ENCODE assay signal across 7 cellular contexts in the genomic region with DNA sequence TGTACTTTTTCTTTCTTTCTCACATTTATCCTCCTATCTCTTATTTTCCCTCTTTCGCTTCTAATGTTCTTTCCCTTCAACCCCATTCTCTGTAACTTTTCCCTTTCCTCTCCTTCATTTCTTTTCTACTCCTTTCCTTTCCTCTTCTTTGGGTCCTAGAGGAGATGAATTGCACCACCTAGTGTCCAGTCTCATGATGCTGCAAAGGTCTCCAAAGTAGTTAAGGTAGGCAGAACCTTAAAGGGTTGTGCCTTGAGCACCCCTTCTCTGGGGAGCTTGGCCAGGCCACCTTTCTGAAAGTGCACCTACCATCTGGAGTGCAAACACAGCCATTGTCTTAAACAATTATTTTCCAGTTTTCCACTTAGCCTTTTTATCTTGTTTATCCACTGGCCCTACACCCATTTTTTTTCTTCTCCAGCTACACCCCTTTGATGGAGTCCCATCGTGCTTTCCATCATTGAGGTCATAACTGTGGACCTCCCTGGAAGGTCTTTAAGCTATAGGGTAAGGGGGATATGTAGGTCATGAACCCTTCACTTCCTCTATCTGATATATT.
DNase-seq lines count a peak whose midpoint lies in the region; ATAC-seq and TF ChIP-seq lines count a peak whose summit lies in the region.

No MANE protein-coding gene starts in this region.

- no TSS peak for BruUV-seq in IMR-90 (replicated peaks; lab: Mats Ljungman, UMichigan)

- no peaks in the 10 kb centered on the region for H4K20me1 ChIP-seq in IMR-90 (ENCODE audit: insufficient read depth, low read length)

- H3K9me1 ChIP-seq in IMR-90 (ENCODE audit: insufficient read depth, low read length): no peaks in the 10 kb centered on the region

- no peaks in the 10 kb centered on the region for H3K27me3 Mint-ChIP-seq in progenitor cell of endocrine pancreas

- H3K14ac ChIP-seq in IMR-90 (replicated peaks; ENCODE audit: low read depth, low read length): no peak overlapping the region

- no peaks in the 10 kb centered on the region for H3K9me3 ChIP-seq in IMR-90 (ENCODE audit: control insufficient read depth, insufficient read depth, low read length)

- H2AK9ac ChIP-seq in IMR-90 (replicated peaks; ENCODE audit: low read depth, low read length, poor library complexity): no peak overlapping the region

- no peak overlapping the region for H2AFZ ChIP-seq in IMR-90 (replicated peaks; ENCODE audit: low read length, poor library complexity)

- no peak overlapping the region for H3K27ac ChIP-seq in IMR-90 (ENCODE audit: insufficient read depth, low read length)
- H3K27ac ChIP-seq in foreskin keratinocyte: no peak overlapping the region

- peaks cover 2% of the 10 kb centered on the region for H3K4me1 ChIP-seq in IMR-90 (ENCODE audit: control insufficient read depth, insufficient read depth, low read length)
- H3K4me1 ChIP-seq in foreskin keratinocyte: no peaks in the 10 kb centered on the region

- no peak overlapping the region for H2BK15ac ChIP-seq in IMR-90 (ENCODE audit: low read depth, low read length)

- no peak for TF ChIP-seq POLR2A in IMR-90 (IDR thresholded peaks at IDR 0.05; ENCODE audit: low read depth, low read length)

- no peaks in the 10 kb centered on the region for H3K79me1 ChIP-seq in IMR-90 (ENCODE audit: low read depth in 1 of 2, low read length in 2 of 2)

- H2AK5ac ChIP-seq in IMR-90 (ENCODE audit: low read depth, low read length): no peak overlapping the region

- H3K36me3 Mint-ChIP-seq in progenitor cell of endocrine pancreas (ENCODE audit: insufficient read depth): no peaks in the 10 kb centered on the region

- H3K4me2 ChIP-seq in IMR-90 (ENCODE audit: low read depth, low read length): no peak overlapping the region

- H4K91ac ChIP-seq in IMR-90 (ENCODE audit: insufficient read depth, low read depth, low read length): no peak overlapping the region

- H2BK120ac ChIP-seq in IMR-90 (ENCODE audit: low read depth, low read length): no peak overlapping the region

- CTCF ChIA-PET in IMR-90 (lab: Yijun Ruan, JAX): interaction anchor here (0.5 to 2.2 kb wide), 4 partner anchors 12 to 478 kb away, joined by 3 to 15 read pairs (median 3); no protein-coding TSS in a partner anchor

- peak; percentile 79 for ATAC-seq in IMR-90 (ENCODE audit: low read depth)
- no peak for ATAC-seq in foreskin keratinocyte
- no peak for ATAC-seq in GM21447 (IDR thresholded peaks at IDR 0.05; ENCODE audit: unreplicated experiment)

- no peak overlapping the region for H3K18ac ChIP-seq in IMR-90 (ENCODE audit: low read depth, low read length)

- peak; percentile 65 for TF ChIP-seq RAD21 in IMR-90 (IDR thresholded peaks at IDR 0.05; ENCODE audit: low read length)

- peak overlapping the region; percentile 1 for H3K27ac Mint-ChIP-seq in progenitor cell of endocrine pancreas

- no peak overlapping the region for H3K56ac ChIP-seq in IMR-90 (ENCODE audit: extremely low read depth, insufficient read depth, low read length)

- in situ Hi-C loops in IMR-90 (cut with MboI; ENCODE audit: low sequenced_read_pairs): loop anchor here (10.0 kb wide), 1 partner anchor 470 kb away; no protein-coding TSS in a partner anchor

- no peak overlapping the region for H3K4me3 Mint-ChIP-seq in progenitor cell of endocrine pancreas (ENCODE audit: low read depth)

- no peak overlapping the region for H3K9ac ChIP-seq in IMR-90 (ENCODE audit: low read depth, low read length)

- H4K8ac ChIP-seq in IMR-90 (ENCODE audit: low read depth in 2 of 2, low read length in 2 of 2): no peak overlapping the region

- intact Hi-C loops in IMR-90 (cut with micrococcal nuclease): loop anchor here (1.0 to 5.0 kb wide), 3 partner anchors 249 to 392 kb away; no protein-coding TSS in a partner anchor

- no peak overlapping the region for H3K4ac ChIP-seq in IMR-90 (ENCODE audit: low read depth, low read length)

- no peak overlapping the region for H3K23ac ChIP-seq in IMR-90 (ENCODE audit: low read depth, low read length)

- no peak overlapping the region for H4K5ac ChIP-seq in IMR-90 (ENCODE audit: low read depth, low read length)

- no peak overlapping the region for H3K4me3 ChIP-seq in IMR-90 (ENCODE audit: insufficient read depth, low read depth, low read length)

- H3K27me3 ChIP-seq in IMR-90 (ENCODE audit: control insufficient read depth, insufficient read depth, low read length) (peaks cover 5% of the 10 kb centered on the region), foreskin keratinocyte (no peaks in the 10 kb centered on the region)

- 100% methylated on average over 1 of the region's 2 CpGs; no CpG with 5 or more reads in 1 of the 2 experiments for WGBS in IMR-90 (ENCODE audit: extremely low coverage in 2 of 2, insufficient read length in 1 of 2), 2 experiments

- dilution Hi-C loops in IMR-90 (cut with HindIII; ENCODE audit: low sequenced_read_pairs, unreplicated experiment): no loop called here

- POLR2A ChIA-PET in IMR-90 (lab: Charles Lee; ENCODE audit: unreplicated experiment): no interaction called here

- DNase-seq in GF-D8 (lab: John Stamatoyannopoulos, UW) (peak; percentile 20), IMR-90 (peak; percentile 59), SK-N-DZ (ENCODE audit: low spot score) (peak; percentile 61), foreskin keratinocyte (peak in 1 of 2 donors; percentile 46), progenitor cell of endocrine pancreas (ENCODE audit: low spot score, unreplicated experiment) (no peak), NCI-H187 (lab: John Stamatoyannopoulos, UW) (no peak)

- H3K36me3 ChIP-seq in IMR-90 (ENCODE audit: control insufficient read depth, insufficient read depth, low read length): no peaks in the 10 kb centered on the region

- no peaks in the 10 kb centered on the region for H3K9me3 Mint-ChIP-seq in progenitor cell of endocrine pancreas (ENCODE audit: low read depth)

- H2BK20ac ChIP-seq in IMR-90 (ENCODE audit: low read depth, low read length): no peak overlapping the region

- no peaks in the 10 kb centered on the region for H3K4me1 Mint-ChIP-seq in progenitor cell of endocrine pancreas (ENCODE audit: low read depth)

- TF ChIP-seq CTCF in IMR-90 (conservative IDR thresholded peaks at IDR 0.05; ENCODE audit: low read depth, low read length): peak; percentile 67
- peak; percentile 85 for TF ChIP-seq CTCF in foreskin keratinocyte (conservative IDR thresholded peaks at IDR 0.05)
- TF ChIP-seq CTCF in progenitor cell of endocrine pancreas (IDR thresholded peaks at IDR 0.05; ENCODE audit: unreplicated experiment): peak; percentile 70

- no peak overlapping the region for H2BK5ac ChIP-seq in IMR-90 (ENCODE audit: low read depth, low read length, poor library complexity, severe bottlenecking)

TF ChIP-seq in IMR-90, 13 proteins besides CTCF, POLR2A, EP300 and RAD21:
- TF ChIP-seq SMC3 (IDR thresholded peaks at IDR 0.05; ENCODE audit: low read depth, low read length) (peak; percentile 69), MXI1 (IDR thresholded peaks at IDR 0.05; ENCODE audit: borderline replicate concordance, low read depth, low read length) (no peak), BHLHE40 (IDR thresholded peaks at IDR 0.05; ENCODE audit: low read depth, low read length) (no peak)
TF ChIP-seq in IMR-90: peak in this region for 1.

Comparison
In these comparisons a context has a peak if more than half of its experiments do, and no peak if none do; other contexts are left out.
1. DNase-seq: peak in GF-D8 (single experiment), IMR-90 (single experiment) and SK-N-DZ (single experiment); none in progenitor cell of endocrine pancreas (single experiment) and NCI-H187 (0 of 2).
2. Peak in every context shown above with its lines, with median percentiles within 50 percentile points of each other: CTCF ChIP-seq.